8 cellular contexts compared by ENCODE assay signal in the genomic region with DNA sequence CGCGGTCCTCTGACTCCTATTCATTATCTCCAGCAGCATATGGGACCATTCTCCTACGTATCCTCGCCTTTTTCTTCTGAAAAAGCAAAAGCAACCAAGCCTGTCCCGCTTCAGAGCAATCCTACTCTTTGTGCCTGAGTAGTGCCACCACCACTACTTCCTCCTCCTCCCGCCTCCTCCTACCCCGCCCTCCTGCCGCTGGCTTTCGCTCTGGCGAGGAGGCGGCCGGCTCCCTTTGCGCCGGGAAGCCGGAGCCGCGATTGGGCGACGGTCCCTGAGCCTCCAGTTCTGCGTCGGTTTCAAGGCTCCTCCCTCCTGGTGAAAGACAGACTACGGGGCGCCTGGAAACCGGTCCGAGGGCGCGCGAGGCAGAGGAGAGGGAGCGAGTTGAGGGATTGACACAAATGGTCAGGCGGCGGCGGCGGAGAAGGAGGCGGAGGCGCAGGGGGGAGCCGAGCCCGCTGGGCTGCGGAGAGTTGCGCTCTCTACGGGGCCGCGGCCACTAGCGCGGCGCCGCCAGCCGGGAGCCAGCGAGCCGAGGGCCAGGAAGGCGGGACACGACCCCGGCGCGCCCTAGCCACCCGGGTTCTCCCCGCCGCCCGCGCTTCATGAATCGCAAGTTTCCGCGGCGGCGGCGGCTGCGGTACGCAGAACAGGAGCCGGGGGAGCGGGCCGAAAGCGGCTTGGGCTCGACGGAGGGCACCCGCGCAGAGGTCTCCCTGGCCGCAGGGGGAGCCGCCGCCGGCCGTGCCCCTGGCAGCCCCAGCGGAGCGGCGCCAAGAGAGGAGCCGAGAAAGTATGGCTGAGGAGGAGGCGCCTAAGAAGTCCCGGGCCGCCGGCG. TPM values are rescaled to one million over a fixed set of nuclear protein-coding genes. Genes with fewer than 3 reads are reported as not detected.
DNase-seq lines count a peak whose midpoint lies in the region; ATAC-seq and TF ChIP-seq lines count a peak whose summit lies in the region.

FZD1 (plus strand) TSS at position 351 of the 841 bp plus-strand sequence; CDS start at position 799, 448 bp downstream.

- peak; percentile 89 for ATAC-seq in RWPE2 (ENCODE audit: low read depth)

- no peaks in the 10 kb centered on the region for H3K36me3 ChIP-seq in MG63
- H3K36me3 ChIP-seq in RWPE2 (ENCODE audit: low read depth): no peaks in the 10 kb centered on the region
- H3K36me3 ChIP-seq in ascending aorta: no peaks in the 10 kb centered on the region
- H3K36me3 ChIP-seq in right atrium auricular region: no peaks in the 10 kb centered on the region

- H3K27me3 ChIP-seq in MG63 (no peaks in the 10 kb centered on the region), RWPE2 (ENCODE audit: insufficient read depth, poor library complexity, severe bottlenecking) (no peaks in the 10 kb centered on the region), ascending aorta (no peaks in the 10 kb centered on the region), right atrium auricular region (no peaks in the 10 kb centered on the region)

- H3K4me3 ChIP-seq in MG63 (peak within 1 kb of the TSS; percentile 61), RWPE2 (ENCODE audit: severe bottlenecking) (peak within 1 kb of the TSS; percentile 79), ascending aorta (peak within 1 kb of the TSS; percentile 65 to 79), right atrium auricular region (peak within 1 kb of the TSS; percentile 86 to 87)

- H3K27ac ChIP-seq in RWPE2 (ENCODE audit: poor library complexity, severe bottlenecking) (peak within 1 kb of the TSS; percentile 76), ascending aorta (peak within 1 kb of the TSS; percentile 88 to 97), right atrium auricular region (peak within 1 kb of the TSS; percentile 96 to 97)

- DNase-seq in GM10266 (ENCODE audit: extremely low spot score) (peak; percentile 92), HEK293T (ENCODE audit: extremely low spot score) (peak; percentile 83), MG63 (peak; percentile 95), RWPE2 (ENCODE audit: low spot score) (peak; percentile 96), ascending aorta (ENCODE audit: low spot score in 2 of 2) (peak; percentile 92 to 98), right atrium auricular region (ENCODE audit: low spot score) (peak; percentile 96), posterior cingulate gyrus (peak; percentile 87 to 99 (median 93)), T-helper 9 cell (no peak)

- TF ChIP-seq CTCF in GM10266 (IDR thresholded peaks at IDR 0.05; ENCODE audit: control insufficient read depth, insufficient read depth, low read depth, missing control alignments) (no peak), RWPE2 (IDR thresholded peaks at IDR 0.05; ENCODE audit: poor library complexity, severe bottlenecking) (no peak), ascending aorta (IDR thresholded peaks at IDR 0.05) (peak in 2 of 3 experiments; percentile 10 to 26), right atrium auricular region (IDR thresholded peaks at IDR 0.05) (peak in 1 of 2 donors; percentile 32)

- CTCF ChIA-PET in HEK293T (lab: Yijun Ruan, JAX): interaction anchor here (0.6 kb wide), 1 partner anchor 616 kb away, joined by 3 read pairs; the partner anchor contains the start of gene MTERF1

- H3K4me1 ChIP-seq in RWPE2 (ENCODE audit: insufficient read depth, poor library complexity, severe bottlenecking) (peaks cover 5% of the 10 kb centered on the region), ascending aorta (peaks cover 0 to 3% of the 10 kb centered on the region in 2 donors), right atrium auricular region (peaks cover 0 to 25% of the 10 kb centered on the region in 2 donors)

- intact Hi-C loops in ascending aorta (cut with DNase I) (loop anchor here (1.0 to 10.0 kb wide), 11 partner anchors 177 to 1020 kb away; partner anchors contain the start of genes AKAP9, CDK14, CFAP69 and CLDN12), posterior cingulate gyrus (cut with DNase I) (loop anchor here (5.0 kb wide), 1 partner anchor 177 kb away; no protein-coding TSS in a partner anchor)

- POLR2A ChIA-PET in HEK293T (lab: Yijun Ruan, JAX): no interaction called here

- H3K9me3 ChIP-seq in MG63 (no peaks in the 10 kb centered on the region), RWPE2 (ENCODE audit: severe bottlenecking) (no peaks in the 10 kb centered on the region), ascending aorta (no peaks in the 10 kb centered on the region), right atrium auricular region (no peaks in the 10 kb centered on the region)

TF ChIP-seq in HEK293T, 16 proteins besides CTCF, POLR2A, EP300 and RAD21:
- TF ChIP-seq NFRKB (IDR thresholded peaks at IDR 0.05): no peak
- TF ChIP-seq ELF4 (IDR thresholded peaks at IDR 0.05): no peak; the same call in 1 of the 2 replicates
- peak; percentile 73; the same call in 1 of the 2 replicates for TF ChIP-seq CTBP1 (IDR thresholded peaks at IDR 0.05; ENCODE audit: borderline replicate concordance)
- no peak for TF ChIP-seq ZNF384 (IDR thresholded peaks at IDR 0.05)
- peak; percentile 12; the same call in 1 of the 2 replicates for TF ChIP-seq L3MBTL2 (conservative IDR thresholded peaks at IDR 0.05)
- TF ChIP-seq SUZ12 (IDR thresholded peaks at IDR 0.05): no peak
- peak; percentile 58 for TF ChIP-seq PKNOX1 (IDR thresholded peaks at IDR 0.05)
- TF ChIP-seq FOXM1 (IDR thresholded peaks at IDR 0.05; ENCODE audit: borderline replicate concordance): peak; percentile 93; the same call in 1 of the 2 replicates
- peak; percentile 17; the same call in 1 of the 2 replicates for TF ChIP-seq TARDBP (IDR thresholded peaks at IDR 0.05)
- TF ChIP-seq ARNT (IDR thresholded peaks at IDR 0.05): no peak

RNA-seq across cellular contexts. Expression of gene FZD1, which starts in this region (rescaled TPM):
- 2.3 and 3.9 TPM in 2 replicates for total RNA-seq in MG63 (2014; rRNA removed; shearing (Covaris generic); ENCODE audit: low replicate concordance)
- 39.1 TPM for total RNA-seq in ascending aorta
- 10 to 100 TPM; 16.9 to 27.0 TPM for total RNA-seq in right atrium auricular region

Comparison
In these comparisons a context has a peak if more than half of its experiments do, and no peak if none do; other contexts are left out.
1. CTCF ChIP-seq: peak in ascending aorta (2 of 3); none in GM10266 (single experiment) and RWPE2 (single experiment).
2. Peak in every context shown above with its lines, with median percentiles within 50 percentile points of each other: H3K4me3 ChIP-seq and H3K27ac ChIP-seq.